8 cellular contexts compared by ENCODE assay signal in the genomic region with DNA sequence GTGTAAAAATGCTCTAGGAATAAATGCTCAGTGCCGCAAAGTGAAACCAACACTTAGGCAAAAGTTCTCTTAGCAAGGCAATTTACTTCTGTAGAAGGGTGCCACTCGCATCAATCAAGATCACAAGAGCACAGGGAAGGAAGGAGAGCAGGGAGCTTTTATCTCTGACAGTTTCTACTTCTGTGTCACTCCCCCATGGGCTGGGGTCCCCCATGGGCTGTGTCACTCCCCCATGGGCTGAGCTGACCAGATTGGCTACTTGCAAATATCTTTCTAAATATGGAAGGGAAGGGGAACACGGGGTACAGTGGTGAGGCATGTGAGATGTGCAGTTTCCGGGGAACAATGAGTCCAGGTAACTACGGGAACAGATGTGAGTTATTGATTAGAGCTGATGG. TPM values are rescaled to one million over a fixed set of nuclear protein-coding genes. Genes with fewer than 3 reads are reported as not detected.
DNase-seq lines count a peak whose midpoint lies in the region; ATAC-seq and TF ChIP-seq lines count a peak whose summit lies in the region.

No MANE protein-coding gene starts in this region.

- no peaks in the 10 kb centered on the region for H3K4me1 ChIP-seq in upper lobe of right lung
- peaks cover 7% of the 10 kb centered on the region for H3K4me1 ChIP-seq in testis

- H3K4me3 ChIP-seq in upper lobe of right lung = peak overlapping the region; percentile 48
- peak overlapping the region in 1 of 2 donors; percentile 49 for H3K4me3 ChIP-seq in testis

- H3K27ac Mint-ChIP-seq in activated T-helper 17 cell treated with anti-CD3 and anti-CD28 coated beads, Interleukin-2, amount 50 U/mL, for 72 hours = peak overlapping the region; percentile 62

- H3K36me3 ChIP-seq in upper lobe of right lung (no peaks in the 10 kb centered on the region), testis (ENCODE audit: low read depth, missing control alignments) (no peaks in the 10 kb centered on the region)

- no peaks in the 10 kb centered on the region for H3K9me3 Mint-ChIP-seq in activated T-helper 17 cell treated with anti-CD3 and anti-CD28 coated beads, Interleukin-2, amount 50 U/mL, for 72 hours

- ATAC-seq in GM19043 (IDR thresholded peaks at IDR 0.05; ENCODE audit: low read depth, unreplicated experiment) (peak; percentile 17), HG02970 (IDR thresholded peaks at IDR 0.05; ENCODE audit: low FRiP score, unreplicated experiment) (peak; percentile 18), left lobe of liver (peak; percentile 33), upper lobe of right lung (no peak)
- peak; percentile 55 for ATAC-seq in activated T-helper 17 cell treated with anti-CD3 and anti-CD28 coated beads, Interleukin-2, amount 50 U/mL, for 72 hours (replicated peaks)

- no peak overlapping the region for H3K27ac ChIP-seq in upper lobe of right lung
- H3K27ac ChIP-seq in testis = no peak overlapping the region

- H3K27me3 ChIP-seq in upper lobe of right lung (no peaks in the 10 kb centered on the region), testis (no peaks in the 10 kb centered on the region)

- TF ChIP-seq POLR2A in testis (IDR thresholded peaks at IDR 0.05) = no peak

- peak overlapping the region; percentile 89 for H3K4me3 Mint-ChIP-seq in activated T-helper 17 cell treated with anti-CD3 and anti-CD28 coated beads, Interleukin-2, amount 50 U/mL, for 72 hours

- H3K9me3 ChIP-seq in upper lobe of right lung (no peaks in the 10 kb centered on the region), testis (no peaks in the 10 kb centered on the region)

- intact Hi-C loops in upper lobe of right lung (cut with DNase I) (loop anchor here (10.0 kb wide), 1 partner anchor 344 kb away; no protein-coding TSS in a partner anchor), testis (cut with DNase I; ENCODE audit: low total_unique reads) (no loop called here)

- H3K27me3 Mint-ChIP-seq in activated T-helper 17 cell treated with anti-CD3 and anti-CD28 coated beads, Interleukin-2, amount 50 U/mL, for 72 hours = peaks cover 19% of the 10 kb centered on the region

- TF ChIP-seq CTCF in upper lobe of right lung (IDR thresholded peaks at IDR 0.05) = no peak
- no peak for TF ChIP-seq CTCF in testis (IDR thresholded peaks at IDR 0.05)

- no peaks in the 10 kb centered on the region for H3K36me3 Mint-ChIP-seq in activated T-helper 17 cell treated with anti-CD3 and anti-CD28 coated beads, Interleukin-2, amount 50 U/mL, for 72 hours (ENCODE audit: low read depth)

- peaks cover 6% of the 10 kb centered on the region for H3K4me1 Mint-ChIP-seq in activated T-helper 17 cell treated with anti-CD3 and anti-CD28 coated beads, Interleukin-2, amount 50 U/mL, for 72 hours

- DNase-seq in left lobe of liver (ENCODE audit: low spot score) = no peak
- no peak for DNase-seq in upper lobe of right lung
- DNase-seq in testis = no peak
- DNase-seq in NCI-H82 treated with DMSO at 0.1 percent for 48 hours (lab: John Stamatoyannopoulos, UW; ENCODE audit: unreplicated experiment) = no peak
- no peak for DNase-seq in NCI-H1092 (lab: John Stamatoyannopoulos, UW)

- 18 to 34% methylated on average over 5 of the region's 5 CpGs for WGBS in testis, 2 donors

RNA-seq across cellular contexts. Expression of a gene that starts 0.4 kb away (rescaled TPM):
- not detected for total RNA-seq in activated T-helper 17 cell treated with anti-CD3 and anti-CD28 coated beads, Interleukin-2, amount 50 U/mL, for 72 hours
- total RNA-seq in left lobe of liver (not detected), upper lobe of right lung (not detected), testis (not detected)
- polyA plus RNA-seq in testis (ENCODE audit: insufficient read depth, low read depth, low replicate concordance) = 0.44 TPM

RNA-seq across cellular contexts. Expression of a gene that starts 18.1 kb away (rescaled TPM):
- under 1 TPM in 1 of 2 donors, not detected in 1; 0.09 TPM for total RNA-seq in activated T-helper 17 cell treated with anti-CD3 and anti-CD28 coated beads, Interleukin-2, amount 50 U/mL, for 72 hours
- total RNA-seq in left lobe of liver (not detected), upper lobe of right lung (not detected), testis (1 to 10 TPM; 1.6 to 1.7 TPM)
- not detected for polyA plus RNA-seq in testis (ENCODE audit: insufficient read depth, low read depth, low replicate concordance)

RNA-seq across cellular contexts. Expression of a gene that starts 26.0 kb away (rescaled TPM):
- total RNA-seq in activated T-helper 17 cell treated with anti-CD3 and anti-CD28 coated beads, Interleukin-2, amount 50 U/mL, for 72 hours = not detected
- total RNA-seq in left lobe of liver (0.10 TPM), upper lobe of right lung (not detected), testis (1 to 10 TPM; 2.0 to 2.5 TPM)
- polyA plus RNA-seq in testis (ENCODE audit: insufficient read depth, low read depth, low replicate concordance) = not detected

RNA-seq across cellular contexts. Expression of a gene that starts 32.6 kb away (rescaled TPM):
- total RNA-seq in activated T-helper 17 cell treated with anti-CD3 and anti-CD28 coated beads, Interleukin-2, amount 50 U/mL, for 72 hours = not detected
- not detected for total RNA-seq in left lobe of liver
- not detected for total RNA-seq in upper lobe of right lung
- total RNA-seq in testis = 1 to 10 TPM; 1.2 to 1.4 TPM
- polyA plus RNA-seq in testis (ENCODE audit: insufficient read depth, low read depth, low replicate concordance) = not detected

RNA-seq across cellular contexts. Expression of a gene that starts 48.4 kb away (rescaled TPM):
- not detected for total RNA-seq in activated T-helper 17 cell treated with anti-CD3 and anti-CD28 coated beads, Interleukin-2, amount 50 U/mL, for 72 hours
- total RNA-seq in left lobe of liver (not detected), upper lobe of right lung (not detected), testis (1 to 10 TPM; 3.0 to 4.6 TPM)
- not detected for polyA plus RNA-seq in testis (ENCODE audit: insufficient read depth, low read depth, low replicate concordance)
